ENCODE assay signal across 8 cellular contexts in the genomic region with DNA sequence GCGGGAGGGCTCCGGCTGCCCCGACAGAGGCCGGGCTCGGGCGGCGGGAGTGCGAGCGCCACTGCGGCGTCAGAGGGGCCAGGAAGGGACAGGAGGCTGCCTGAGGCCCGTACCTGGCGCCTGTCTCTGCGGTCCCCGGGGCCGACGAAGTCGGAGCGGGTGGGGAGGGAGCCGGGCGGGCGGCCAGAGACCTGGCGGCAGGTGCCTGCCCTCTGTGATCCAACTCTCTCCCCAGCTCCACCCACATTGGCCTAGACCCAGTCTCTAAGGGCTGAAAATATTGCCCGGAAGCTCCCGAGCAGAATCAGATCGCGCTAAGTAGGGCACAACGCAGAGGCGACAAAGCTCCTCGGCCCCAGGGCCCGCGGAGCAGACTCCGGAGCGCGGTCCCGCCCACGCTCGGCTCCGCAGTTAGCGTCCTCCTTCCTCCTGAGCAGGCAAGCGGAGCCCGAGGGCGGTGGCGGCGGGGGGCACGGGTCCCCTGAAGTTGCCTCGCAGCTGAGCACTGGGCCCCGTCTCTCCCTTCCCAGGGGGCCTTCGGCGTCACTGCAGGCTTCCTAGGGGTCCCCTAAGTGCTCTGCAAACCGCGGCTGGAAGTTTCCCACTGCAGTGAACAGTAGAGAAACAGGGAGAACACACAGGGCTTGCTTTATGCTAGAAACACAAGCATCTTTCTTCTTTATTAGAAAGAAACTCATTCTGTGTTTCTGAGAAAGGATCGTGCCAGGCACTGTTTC. TPM values are rescaled to one million over a fixed set of nuclear protein-coding genes. Genes with fewer than 3 reads are reported as not detected.
DNase-seq lines count a peak whose midpoint lies in the region; ATAC-seq, FAIRE-seq and TF ChIP-seq lines count a peak whose summit lies in the region.

Gene MAN2A2, plus strand, starts transcription at position 307 of the 737 bp plus-strand sequence. CDS start 906 bp downstream, outside the sequence.

- intact Hi-C loops in kidney (cut with DNase I): no loop called here

- TF ChIP-seq CTCF in kidney (IDR thresholded peaks at IDR 0.05; ENCODE audit: borderline replicate concordance, extremely low read depth, insufficient read depth): no peak

- peaks cover 13% of the 10 kb centered on the region in 2 donors for H3K4me1 ChIP-seq in kidney (ENCODE audit: control insufficient read depth in 1 of 2, insufficient read depth in 1 of 2, low read depth in 1 of 2, low read length in 2 of 2)

- H3K9me3 ChIP-seq in kidney (ENCODE audit: control insufficient read depth in 1 of 2, low read length in 2 of 2): no peaks in the 10 kb centered on the region

- no peak for FAIRE-seq in kidney (lab: Jason Lieb, UNC)

- peak; percentile 28 for ATAC-seq in GM18499 (IDR thresholded peaks at IDR 0.05; ENCODE audit: insufficient read depth, unreplicated experiment)
- peak; percentile 53 for ATAC-seq in HG02678 (IDR thresholded peaks at IDR 0.05; ENCODE audit: unreplicated experiment)

- peak; percentile 52 for DNase-seq in NCI-H1105 treated with DMSO at 0.1 percent for 48 hours (lab: John Stamatoyannopoulos, UW)
- DNase-seq in activated CD4-positive, CD25-positive, alpha-beta regulatory T cell treated with anti-CD3 and anti-CD28 coated beads, Interleukin-2, amount 50 U/mL, for 16 hours (ENCODE audit: low read depth, low spot score): peak; percentile 26
- DNase-seq in central memory CD4-positive, alpha-beta T cell: peak; percentile 68
- DNase-seq in kidney: peak; percentile 89
- peak; percentile 66 to 80 (median 69) for DNase-seq in stimulated activated CD4-positive, alpha-beta T cell treated with anti-CD3 and anti-CD28 coated beads, Interleukin-12 subunit alpha, Interleukin-12 subunit beta, amount 100 ng/mL, for 48 hours (ENCODE audit: low read depth in 2 of 3, low spot score in 1 of 3)
- no peak for DNase-seq in NCI-H1436 (lab: John Stamatoyannopoulos, UW)

- peak within 1 kb of the TSS; percentile 92 to 93 for H3K27ac ChIP-seq in kidney (ENCODE audit: low read depth in 2 of 2, low read length in 2 of 2)

- H3K4me3 ChIP-seq in kidney (ENCODE audit: low read length in 2 of 2): peak within 1 kb of the TSS; percentile 74 to 75

- peaks cover 27 to 28% of the 10 kb centered on the region in 2 donors for H3K36me3 ChIP-seq in kidney (ENCODE audit: control insufficient read depth in 1 of 2, insufficient read depth in 2 of 2, low read length in 2 of 2)

- peak within 1 kb of the TSS; percentile 80 to 95 for H3K9ac ChIP-seq in kidney (ENCODE audit: low read length in 2 of 2)

RNA-seq across cellular contexts. Expression of gene MAN2A2, which starts in this region (rescaled TPM):
- total RNA-seq in kidney: 56.3 TPM
- polyA plus RNA-seq in kidney (ENCODE audit: insufficient read depth, low read depth, low replicate concordance): 11.4 TPM
